Comparison of ENCODE assay signal across 27 cellular contexts in genomic region chr18:10856146-10856545, GRCh38.
DNase-seq lines count a peak whose midpoint lies in the region; ATAC-seq, FAIRE-seq and TF ChIP-seq lines count a peak whose summit lies in the region.
"Had no signal": no experiment of that assay in that cellular context is flagged by ENCODE, and none has a peak within 500 bp of the region (broad histone marks: within the 10 kb centered on the region; RNA-seq: fewer than 3 reads in every experiment).

No MANE protein-coding gene starts in this region.

- FAIRE-seq in endothelial cell of umbilical vein (lab: Jason Lieb, UNC) = no peak
- FAIRE-seq: GM12892, HepG2 had no signal

- dilution Hi-C loops in endothelial cell of umbilical vein (cut with MboI; ENCODE audit: extremely low pct_ligation_motif_present, low sequenced_read_pairs) = no loop called here

- H3K36me3 ChIP-seq in Loucy (ENCODE audit: insufficient read depth, low read length) (no peaks in the 10 kb centered on the region), endothelial cell of umbilical vein (ENCODE audit: control insufficient read depth in 2 of 2, extremely low read depth in 1 of 2, insufficient read depth in 2 of 2, low read length in 2 of 2) (no peaks in the 10 kb centered on the region)
- H3K36me3 ChIP-seq: BLaER1 treated with 17β-estradiol and CSF1 and Interleukin-3, amounts not matched to agents 10 nM and 100 nM had no signal

- H3K9me1 ChIP-seq in endothelial cell of umbilical vein (replicated peaks; ENCODE audit: control insufficient read depth, extremely low read depth, insufficient read depth, low read length) = no peaks in the 10 kb centered on the region

- ATAC-seq in omental fat pad (ENCODE audit: low FRiP score) (no peak), GM18909 (IDR thresholded peaks at IDR 0.05; ENCODE audit: poor library complexity, unreplicated experiment) (no peak), GM18870 (IDR thresholded peaks at IDR 0.05; ENCODE audit: unreplicated experiment) (no peak)
- ATAC-seq: HepG2 had no signal

- H4K20me1 ChIP-seq in Loucy (ENCODE audit: insufficient read depth, low read length, poor library complexity, severe bottlenecking) (no peaks in the 10 kb centered on the region), endothelial cell of umbilical vein (replicated peaks; ENCODE audit: control insufficient read depth, extremely low read depth, insufficient read depth, low read length) (no peaks in the 10 kb centered on the region)
- H4K20me1 ChIP-seq: BLaER1 treated with 17β-estradiol and CSF1 and Interleukin-3, amounts not matched to agents 10 nM and 100 nM had no signal

- H3K9ac ChIP-seq in Loucy (ENCODE audit: low read depth, low read length, poor library complexity, severe bottlenecking) = no peak overlapping the region
- no peak overlapping the region for H3K9ac ChIP-seq in endothelial cell of umbilical vein (replicated peaks; ENCODE audit: extremely low read depth, insufficient read depth, low read length)
- H3K9ac ChIP-seq: BLaER1 treated with 17β-estradiol and CSF1 and Interleukin-3, amounts not matched to agents 10 nM and 100 nM; GM23248 had no signal

- peak overlapping the region; percentile 65 for H3K4me2 ChIP-seq in Loucy (ENCODE audit: low read depth, low read length, poor library complexity, severe bottlenecking)
- no peak overlapping the region for H3K4me2 ChIP-seq in endothelial cell of umbilical vein (ENCODE audit: insufficient read depth, low read length)

- H3K4me1 ChIP-seq in Loucy (ENCODE audit: insufficient read depth, low read length, poor library complexity, severe bottlenecking) (peaks cover 33% of the 10 kb centered on the region), endothelial cell of umbilical vein (ENCODE audit: control insufficient read depth, extremely low read depth, insufficient read depth, low read length) (peaks cover 13% of the 10 kb centered on the region)

- no peaks in the 10 kb centered on the region for H3K9me3 ChIP-seq in Loucy (ENCODE audit: insufficient read depth, low read depth, low read length)
- H3K9me3 ChIP-seq in endothelial cell of umbilical vein (replicated peaks; ENCODE audit: control insufficient read depth, insufficient read depth, low read length) = no peaks in the 10 kb centered on the region
- H3K9me3 ChIP-seq: BLaER1 treated with 17β-estradiol and CSF1 and Interleukin-3, amounts not matched to agents 10 nM and 100 nM; MG63 had no signal

- no peak overlapping the region for H3K27ac ChIP-seq in endothelial cell of umbilical vein (ENCODE audit: insufficient read depth, low read depth, low read length)
- H3K27ac ChIP-seq: 22Rv1; BLaER1 treated with 17β-estradiol and CSF1 and Interleukin-3, amounts not matched to agents 10 nM and 100 nM; GM23248; HL-60; RWPE1 had no signal

- H3K79me2 ChIP-seq in Loucy (ENCODE audit: insufficient read depth, low read length) (no peaks in the 10 kb centered on the region), endothelial cell of umbilical vein (ENCODE audit: control insufficient read depth, insufficient read depth, low read length) (no peaks in the 10 kb centered on the region)

- H3K4me3 ChIP-seq in Loucy (ENCODE audit: low read length, poor library complexity, severe bottlenecking) (peak overlapping the region; percentile 39), endothelial cell of umbilical vein (replicated peaks in 1 of 3; ENCODE audit: insufficient read depth in 1 of 3, low read depth in 1 of 3, low read length in 3 of 3) (no peak overlapping the region)
- H3K4me3 ChIP-seq: BLaER1 treated with 17β-estradiol and CSF1 and Interleukin-3, amounts not matched to agents 10 nM and 100 nM; GM23248; MG63 had no signal

- BruUV-seq in endothelial cell of umbilical vein (replicated peaks; lab: Mats Ljungman, UMichigan) = no TSS peak

- H2AFZ ChIP-seq in Loucy (ENCODE audit: low read length) (0 out of 2 replicates have a peak overlapping the region, but pooled peaks have one; percentile 67), endothelial cell of umbilical vein (ENCODE audit: low read depth, low read length) (peak overlapping the region; percentile 27)
- H2AFZ ChIP-seq: GM23248 had no signal

- TF ChIP-seq CTCF in Loucy (conservative IDR thresholded peaks at IDR 0.05; ENCODE audit: low read length) (no peak), endothelial cell of umbilical vein (IDR thresholded peaks at IDR 0.05; ENCODE audit: extremely low read depth in 1 of 2, insufficient read depth in 1 of 2, low read depth in 1 of 2, low read length in 2 of 2) (no peak), omental fat pad (IDR thresholded peaks at IDR 0.05) (no peak)

- intact Hi-C loops in endothelial cell of umbilical vein (cut with micrococcal nuclease) = loop anchor here (2.0 kb wide), 1 partner anchor 71 kb away; no protein-coding TSS in a partner anchor

- H3K27me3 ChIP-seq in Loucy (ENCODE audit: insufficient read depth, low read length, poor library complexity, severe bottlenecking) = no peaks in the 10 kb centered on the region
- no peaks in the 10 kb centered on the region for H3K27me3 ChIP-seq in endothelial cell of umbilical vein (ENCODE audit: control insufficient read depth in 2 of 2, insufficient read depth in 2 of 2, low read length in 2 of 2)
- H3K27me3 ChIP-seq: BLaER1 treated with 17β-estradiol and CSF1 and Interleukin-3, amounts not matched to agents 10 nM and 100 nM; MG63 had no signal

- POLR2A ChIA-PET in endothelial cell of umbilical vein (lab: Charles Lee) = no interaction called here

- CTCF ChIA-PET in endothelial cell of umbilical vein (lab: Charles Lee) = interaction anchor here (1.4 to 2.4 kb wide), 4 partner anchors 28 to 298 kb away, joined by 3 to 19 read pairs (median 6); no protein-coding TSS in a partner anchor

- no peak for TF ChIP-seq POLR2A in endothelial cell of umbilical vein (IDR thresholded peaks at IDR 0.05; ENCODE audit: low read depth, low read length)

- no peaks in the 10 kb centered on the region for H3F3A ChIP-seq in Loucy (ENCODE audit: low read depth)

- H3K9me2 ChIP-seq in Loucy (replicated peaks; ENCODE audit: low read depth, low read length) = no peaks in the 10 kb centered on the region

- DNase-seq in A172 (ENCODE audit: low spot score) (peak; percentile 16), EH (ENCODE audit: low read depth) (peak; percentile 34), endothelial cell of umbilical vein (ENCODE audit: low read depth, low spot score) (no peak), omental fat pad (ENCODE audit: low spot score) (no peak)
- DNase-seq: ACHN; CD4-positive, alpha-beta T cell; DMS53; GM23248; HCEC 1CT; Kasumi-1; MG63; NCI-H1105 treated with DMSO at 0.1 percent for 48 hours; NCI-H146; NCI-H2029; NCI-H2227 treated with DMSO at 0.1 percent for 48 hours; NCI-H526 treated with DMSO at 0.1 percent for 48 hours; SHP77; T-helper 1 cell had no signal

TF ChIP-seq in endothelial cell of umbilical vein, 7 proteins besides CTCF, POLR2A, EP300 and RAD21:
- no peak for TF ChIP-seq GATA2 (IDR thresholded peaks at IDR 0.05; ENCODE audit: insufficient read depth, insufficient read length, low read depth, low read length)
- no peak for TF ChIP-seq POLR2AphosphoS5 (IDR thresholded peaks at IDR 0.05; ENCODE audit: insufficient read depth, low read depth, low read length)
- TF ChIP-seq JUN (IDR thresholded peaks at IDR 0.05; ENCODE audit: borderline replicate concordance, insufficient read depth, insufficient read length, low read depth) = no peak
- TF ChIP-seq FOS (IDR thresholded peaks at IDR 0.05; ENCODE audit: borderline replicate concordance, insufficient read depth, low read length) = no peak
- no peak for TF ChIP-seq MAX (IDR thresholded peaks at IDR 0.05; ENCODE audit: insufficient read depth, insufficient read length)
- no peak for TF ChIP-seq MYC (IDR thresholded peaks at IDR 0.05; ENCODE audit: low read depth, low read length)
- TF ChIP-seq EZH2 (IDR thresholded peaks at IDR 0.05; ENCODE audit: borderline replicate concordance, low read depth, low read length, severe bottlenecking) = no peak

Comparison
In these comparisons a context has a peak if more than half of its experiments do, and no peak if none do; other contexts are left out.
1. DNase-seq: peak in A172 (single experiment) and EH (single experiment); none in endothelial cell of umbilical vein (single experiment) and omental fat pad (single experiment).